ENCODE assay signal across 10 cellular contexts in genomic region chr2:226903179-226903578, GRCh38.
DNase-seq lines count a peak whose midpoint lies in the region; ATAC-seq and TF ChIP-seq lines count a peak whose summit lies in the region.
"Had no signal": no experiment of that assay in that cellular context is flagged by ENCODE, and none has a peak within 500 bp of the region (broad histone marks: within the 10 kb centered on the region; RNA-seq: fewer than 3 reads in every experiment).

No MANE protein-coding gene starts in this region.

- no peak overlapping the region for H2BK5ac ChIP-seq in mesenchymal stem cell (ENCODE audit: low read depth, low read length, poor library complexity, severe bottlenecking)

- H2AFZ ChIP-seq in mesenchymal stem cell (ENCODE audit: low read depth, low read length) = no peak overlapping the region

- H4K91ac ChIP-seq in mesenchymal stem cell (ENCODE audit: low read length) = no peak overlapping the region

- no peaks in the 10 kb centered on the region for H3K4me1 Mint-ChIP-seq in endothelial cell (ENCODE audit: unreplicated experiment)

- H3K4me3 Mint-ChIP-seq in endothelial cell (ENCODE audit: unreplicated experiment) = no peak overlapping the region

- no peak overlapping the region for H2BK15ac ChIP-seq in mesenchymal stem cell (ENCODE audit: low read depth, poor library complexity, severe bottlenecking)

- peaks cover 0 to 4% of the 10 kb centered on the region in 2 experiments for H3K36me3 ChIP-seq in mesenchymal stem cell (ENCODE audit: control insufficient read depth in 1 of 2, insufficient read depth in 2 of 2, low read depth in 1 of 2, low read length in 2 of 2)

- H3K4me3 ChIP-seq in astrocyte of the cerebellum (ENCODE audit: low read depth, low read length) (no peak overlapping the region), mesenchymal stem cell (ENCODE audit: insufficient read depth in 1 of 2, low read depth in 1 of 2, low read length in 2 of 2) (peak overlapping the region in 1 of 2 experiments; percentile 28)

- H3K4me1 ChIP-seq in mesenchymal stem cell (ENCODE audit: control insufficient read depth, insufficient read depth, low read depth, low read length) = peaks cover 9% of the 10 kb centered on the region

- no peak overlapping the region for H3K4ac ChIP-seq in mesenchymal stem cell (ENCODE audit: low read depth in 1 of 2, low read length in 2 of 2)

- in situ Hi-C loops in astrocyte of the cerebellum (cut with HindIII; ENCODE audit: low sequenced_read_pairs) = no loop called here

- DNase-seq in AG20443 (ENCODE audit: low spot score) (peak; percentile 67), HT1080 (ENCODE audit: low read depth) (peak; percentile 74), astrocyte of the cerebellum (ENCODE audit: low read depth) (peak; percentile 36), mesenchymal stem cell (peak; percentile 78), endothelial cell (ENCODE audit: low spot score) (no peak), occipital lobe (lab: John Stamatoyannopoulos, UW) (no peak)
- DNase-seq: DMS79, NCI-H774 had no signal

- H2BK120ac ChIP-seq in mesenchymal stem cell (ENCODE audit: low read depth, low read length) = no peak overlapping the region

- no peaks in the 10 kb centered on the region for H3K9me3 ChIP-seq in mesenchymal stem cell (ENCODE audit: control insufficient read depth, low read length)

- H3K18ac ChIP-seq in mesenchymal stem cell (ENCODE audit: low read depth in 1 of 2, low read length in 2 of 2) = no peak overlapping the region

- peaks cover 5% of the 10 kb centered on the region for H3K79me1 ChIP-seq in mesenchymal stem cell (replicated peaks; ENCODE audit: low read length, poor library complexity, severe bottlenecking)

- H3K27me3 Mint-ChIP-seq in endothelial cell (ENCODE audit: unreplicated experiment) = peaks cover 2% of the 10 kb centered on the region

- H3K14ac ChIP-seq in mesenchymal stem cell (ENCODE audit: low read length in 2 of 2) = no peak overlapping the region

- no peak overlapping the region for H2BK12ac ChIP-seq in mesenchymal stem cell (ENCODE audit: low read length in 2 of 2)

- H3K9me3 Mint-ChIP-seq in endothelial cell (ENCODE audit: unreplicated experiment) = no peaks in the 10 kb centered on the region

- H4K8ac ChIP-seq in mesenchymal stem cell (ENCODE audit: low read length) = no peak overlapping the region

- no peak overlapping the region for H3K4me2 ChIP-seq in mesenchymal stem cell (ENCODE audit: low read length, poor library complexity, severe bottlenecking)

- ATAC-seq in HG02884 (IDR thresholded peaks at IDR 0.05; ENCODE audit: unreplicated experiment) (no peak), HG03135 (IDR thresholded peaks at IDR 0.05; ENCODE audit: unreplicated experiment) (no peak)

- H3K27ac Mint-ChIP-seq in endothelial cell (ENCODE audit: unreplicated experiment) = no peak overlapping the region

- H3K27me3 ChIP-seq in mesenchymal stem cell (ENCODE audit: control insufficient read depth in 1 of 2, insufficient read depth in 1 of 2, low read length in 2 of 2) = no peaks in the 10 kb centered on the region

- peak overlapping the region; percentile 57 for H3K9ac ChIP-seq in mesenchymal stem cell (ENCODE audit: low read length)

- no peak for TF ChIP-seq CTCF in astrocyte of the cerebellum (IDR thresholded peaks at IDR 0.05; ENCODE audit: low read depth, low read length, missing control alignments)
- TF ChIP-seq CTCF in endothelial cell (IDR thresholded peaks at IDR 0.05; ENCODE audit: unreplicated experiment) = no peak

- no peak overlapping the region for H3K23ac ChIP-seq in mesenchymal stem cell (ENCODE audit: low read length in 2 of 2)

- H3K36me3 Mint-ChIP-seq in endothelial cell (ENCODE audit: low read depth, unreplicated experiment) = no peaks in the 10 kb centered on the region

- no peak overlapping the region for H3K27ac ChIP-seq in mesenchymal stem cell (ENCODE audit: low read length, poor library complexity, severe bottlenecking)

- 28% methylated on average over 4 of the region's 4 CpGs for WGBS in mesenchymal stem cell

- no peak overlapping the region for H2AK5ac ChIP-seq in mesenchymal stem cell (ENCODE audit: low read length, severe bottlenecking)

Comparison
In these comparisons a context has a peak if more than half of its experiments do, and no peak if none do; other contexts are left out.
1. DNase-seq: peak in AG20443 (single experiment), HT1080 (single experiment), astrocyte of the cerebellum (single experiment) and mesenchymal stem cell (single experiment); none in endothelial cell (single experiment) and occipital lobe (single experiment).